10 cellular contexts compared by ENCODE assay signal in the genomic region with DNA sequence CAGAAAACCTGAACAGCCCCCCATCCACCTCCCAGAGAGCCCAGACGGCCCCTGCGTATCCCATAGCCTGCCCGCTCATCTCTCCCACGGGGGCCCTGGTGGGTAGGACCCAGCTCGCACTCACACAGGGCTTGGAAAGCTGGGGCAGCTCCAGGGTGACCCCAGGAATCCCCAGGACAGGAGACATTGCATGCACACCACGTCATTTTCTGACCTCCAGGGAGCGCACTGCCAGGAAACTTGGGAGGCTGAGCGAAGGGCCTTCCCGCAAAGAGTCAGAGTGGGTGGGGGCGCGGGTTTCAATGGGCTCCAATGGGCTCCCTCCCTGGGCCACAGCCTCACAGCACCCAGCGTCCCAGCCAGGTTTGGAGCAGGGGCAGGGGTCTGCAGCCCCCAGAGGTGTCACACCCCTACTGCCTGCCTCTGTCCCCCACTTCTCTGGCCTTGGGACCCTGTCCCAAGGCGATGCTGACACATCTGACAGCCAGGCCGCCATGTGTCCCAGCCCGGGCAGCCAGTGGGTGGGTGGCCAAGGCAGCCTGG. TPM values are rescaled to one million over a fixed set of nuclear protein-coding genes. Genes with fewer than 3 reads are reported as not detected.
A peak's percentile ranks its signal among the peaks of the same experiment; 100 is the strongest.
DNase-seq lines count a peak whose midpoint lies in the region; ATAC-seq and TF ChIP-seq lines count a peak whose summit lies in the region.
"Had no signal": no experiment of that assay in that cellular context is flagged by ENCODE, and none has a peak within 500 bp of the region (broad histone marks: within the 10 kb centered on the region; RNA-seq: fewer than 3 reads in every experiment).

No MANE protein-coding gene starts in this region.

- no peaks in the 10 kb centered on the region for H3K9me3 Mint-ChIP-seq in CD4-positive, alpha-beta T cell

- H3K4me1 Mint-ChIP-seq in CD4-positive, alpha-beta T cell (ENCODE audit: low read depth): no peaks in the 10 kb centered on the region

- H3K9me3 ChIP-seq in hepatocyte (ENCODE audit: low read depth) (no peaks in the 10 kb centered on the region), upper lobe of right lung (no peaks in the 10 kb centered on the region)
- no peaks in the 10 kb centered on the region for H3K9me3 ChIP-seq in CD4-positive, alpha-beta T cell (ENCODE audit: control insufficient read depth, low read length)
- H3K9me3 ChIP-seq: heart left ventricle had no signal

- CTCF ChIA-PET in CD4-positive, alpha-beta T cell (lab: Charles Lee): no interaction called here

- peak; percentile 15 for ATAC-seq in upper lobe of right lung
- ATAC-seq in CD4-positive, alpha-beta T cell (ENCODE audit: poor library complexity): no peak

- H2AFZ ChIP-seq in hepatocyte: no peak overlapping the region

- H3K27me3 Mint-ChIP-seq in CD4-positive, alpha-beta T cell: no peaks in the 10 kb centered on the region

- no peak overlapping the region for H3K27ac Mint-ChIP-seq in CD4-positive, alpha-beta T cell

- no peak for TF ChIP-seq CTCF in hepatocyte (IDR thresholded peaks at IDR 0.05; ENCODE audit: poor library complexity)
- peak; percentile 12 for TF ChIP-seq CTCF in upper lobe of right lung (IDR thresholded peaks at IDR 0.05)
- no peak for TF ChIP-seq CTCF in CD4-positive, alpha-beta T cell (IDR thresholded peaks at IDR 0.05)

- H3K36me3 Mint-ChIP-seq in CD4-positive, alpha-beta T cell (ENCODE audit: low read depth): no peaks in the 10 kb centered on the region

- H3K4me1 ChIP-seq in hepatocyte (ENCODE audit: insufficient read depth) (peaks cover 44% of the 10 kb centered on the region), upper lobe of right lung (peaks cover 21% of the 10 kb centered on the region)

- H3K4me2 ChIP-seq in hepatocyte: no peak overlapping the region

- H3K79me2 ChIP-seq in hepatocyte: peaks cover 3% of the 10 kb centered on the region

- no peaks in the 10 kb centered on the region for H3K36me3 ChIP-seq in hepatocyte (replicated peaks; ENCODE audit: insufficient read depth, low read depth)
- H3K36me3 ChIP-seq in upper lobe of right lung: no peaks in the 10 kb centered on the region
- H3K36me3 ChIP-seq: heart left ventricle had no signal

- H3K4me3 Mint-ChIP-seq in CD4-positive, alpha-beta T cell: no peak overlapping the region

- no peaks in the 10 kb centered on the region for H3K9me2 ChIP-seq in hepatocyte (replicated peaks; ENCODE audit: insufficient read depth)

- POLR2A ChIA-PET in CD4-positive, alpha-beta T cell (lab: Charles Lee): no interaction called here

- H3K4me3 ChIP-seq in hepatocyte (no peak overlapping the region), upper lobe of right lung (no peak overlapping the region)
- H3K4me3 ChIP-seq: heart left ventricle had no signal

- peak overlapping the region; percentile 51 for H3K27ac ChIP-seq in hepatocyte
- peak overlapping the region; percentile 82 for H3K27ac ChIP-seq in upper lobe of right lung
- H3K27ac ChIP-seq in CD4-positive, alpha-beta T cell (ENCODE audit: low read depth, low read length): no peak overlapping the region

- peak; percentile 32 for DNase-seq in NCI-H82 (lab: John Stamatoyannopoulos, UW)
- no peak for DNase-seq in NCI-H82 treated with DMSO at 0.1 percent for 48 hours (lab: John Stamatoyannopoulos, UW; ENCODE audit: unreplicated experiment)
- peak; percentile 70 for DNase-seq in SW480 (ENCODE audit: low spot score)
- no peak for DNase-seq in hepatocyte (ENCODE audit: low spot score)
- peak; percentile 81 for DNase-seq in upper lobe of right lung
- no peak for DNase-seq in COLO668 (lab: John Stamatoyannopoulos, UW; ENCODE audit: unreplicated experiment)
- no peak for DNase-seq in CD4-positive, alpha-beta T cell
- no peak for DNase-seq in HuH-7.5 (ENCODE audit: low spot score)

- WGBS in hepatocyte (ENCODE audit: low lambda C conversion rate, missing lambda C conversion rate): 80% methylated on average over 15 of the region's 15 CpGs

- no peaks in the 10 kb centered on the region for H4K20me1 ChIP-seq in hepatocyte (ENCODE audit: insufficient read depth, poor library complexity, severe bottlenecking)

- intact Hi-C loops in upper lobe of right lung (cut with DNase I): no loop called here
- intact Hi-C loops in CD4-positive, alpha-beta T cell (cut with DNase I, micrococcal nuclease): no loop called here

- H3K27me3 ChIP-seq in hepatocyte (no peaks in the 10 kb centered on the region), upper lobe of right lung (no peaks in the 10 kb centered on the region)
- peaks cover 6% of the 10 kb centered on the region for H3K27me3 ChIP-seq in CD4-positive, alpha-beta T cell (ENCODE audit: control insufficient read depth, insufficient read depth, low read length)

RNA-seq across cellular contexts. Expression of gene SYT8, which starts 8.2 kb away (rescaled TPM):
- total RNA-seq in hepatocyte (2.6 and 6.3 TPM in 2 replicates), upper lobe of right lung (12.5 TPM)
- polyA plus RNA-seq in hepatocyte: 29.2 and 42.1 TPM in 2 replicates
- total RNA-seq in CD4-positive, alpha-beta T cell: not detected
- total RNA-seq: activated CD8-positive, alpha-beta memory T cell treated with anti-CD3 and anti-CD28 coated beads for 36 hours; heart left ventricle had no signal

RNA-seq across cellular contexts. Expression of gene TNNI2, which starts 12.2 kb away (rescaled TPM):
- total RNA-seq in hepatocyte: 0.73 and 2.4 TPM in 2 replicates
- 5.5 and 10.9 TPM in 2 replicates for polyA plus RNA-seq in hepatocyte
- 6.9 TPM for total RNA-seq in upper lobe of right lung
- under 1 TPM in 1 of 2 experiments, not detected in 1; 0.50 TPM for total RNA-seq in CD4-positive, alpha-beta T cell

RNA-seq across cellular contexts. Expression of gene LSP1, which starts 26.3 kb away (rescaled TPM):
- total RNA-seq in hepatocyte (27.1 and 29.9 TPM in 2 replicates), upper lobe of right lung (78.2 TPM)
- 41.4 and 47.0 TPM in 2 replicates for polyA plus RNA-seq in hepatocyte
- total RNA-seq in CD4-positive, alpha-beta T cell: 100 to 1,000 TPM; 228 to 232 TPM

Comparison
In these comparisons a context has a peak if more than half of its experiments do, and no peak if none do; other contexts are left out.
1. DNase-seq: peak in NCI-H82 (single experiment), SW480 (single experiment) and upper lobe of right lung (single experiment); none in NCI-H82 treated with DMSO at 0.1 percent for 48 hours (single experiment), hepatocyte (single experiment), COLO668 (single experiment), CD4-positive, alpha-beta T cell (0 of 10) and HuH-7.5 (single experiment).